1 cellular context compared by ENCODE assay signal in the genomic region with DNA sequence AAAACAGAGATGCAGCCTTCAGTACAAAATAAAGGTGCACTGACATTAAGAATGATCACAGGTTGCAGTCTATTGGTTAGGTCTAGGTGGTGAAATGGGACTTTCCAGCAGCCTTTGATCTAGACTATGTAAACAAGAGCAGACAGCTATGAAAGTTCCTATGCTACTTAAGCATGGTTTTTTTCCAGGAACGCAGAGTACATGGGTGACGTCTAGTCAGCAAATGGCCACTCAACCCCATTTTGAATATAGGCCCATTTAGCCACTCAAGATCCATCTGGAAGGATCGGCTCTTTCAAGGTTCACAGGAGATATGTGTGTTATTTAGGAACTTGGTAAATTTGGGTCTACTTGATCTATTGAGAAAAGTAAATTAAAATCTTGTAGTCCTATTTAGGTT.
TF ChIP-seq lines count a peak whose summit lies in the region.

No MANE protein-coding gene starts in this region.

TF ChIP-seq in HepG2, 621 proteins besides CTCF, POLR2A, EP300 and RAD21 (continued from another document and continues in another):
- TF ChIP-seq, protein P1, sequence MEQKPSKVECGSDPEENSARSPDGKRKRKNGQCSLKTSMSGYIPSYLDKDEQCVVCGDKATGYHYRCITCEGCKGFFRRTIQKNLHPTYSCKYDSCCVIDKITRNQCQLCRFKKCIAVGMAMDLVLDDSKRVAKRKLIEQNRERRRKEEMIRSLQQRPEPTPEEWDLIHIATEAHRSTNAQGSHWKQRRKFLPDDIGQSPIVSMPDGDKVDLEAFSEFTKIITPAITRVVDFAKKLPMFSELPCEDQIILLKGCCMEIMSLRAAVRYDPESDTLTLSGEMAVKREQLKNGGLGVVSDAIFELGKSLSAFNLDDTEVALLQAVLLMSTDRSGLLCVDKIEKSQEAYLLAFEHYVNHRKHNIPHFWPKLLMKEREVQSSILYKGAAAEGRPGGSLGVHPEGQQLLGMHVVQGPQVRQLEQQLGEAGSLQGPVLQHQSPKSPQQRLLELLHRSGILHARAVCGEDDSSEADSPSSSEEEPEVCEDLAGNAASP (CRISPR knock-in tag; IDR thresholded peaks at IDR 0.05; ENCODE audit: borderline replicate concordance): no peak
- no peak for TF ChIP-seq RBM39 (IDR thresholded peaks at IDR 0.05; ENCODE audit: low read depth, low read length, poor library complexity, severe bottlenecking)
- no peak for TF ChIP-seq ZFP36 (IDR thresholded peaks at IDR 0.05; ENCODE audit: borderline replicate concordance, low read depth, low read length, partially characterized antibody)
- TF ChIP-seq PHB2 (IDR thresholded peaks at IDR 0.05; ENCODE audit: partially characterized antibody): no peak
- 0 out of 2 replicates have a peak, but pooled peaks have one; percentile 34 for TF ChIP-seq ZNF33A (CRISPR knock-in tag; IDR thresholded peaks at IDR 0.05; ENCODE audit: borderline replicate concordance)
- no peak for TF ChIP-seq RARG (CRISPR knock-in tag; IDR thresholded peaks at IDR 0.05; ENCODE audit: low read depth)
- TF ChIP-seq ZNF678 (CRISPR knock-in tag; IDR thresholded peaks at IDR 0.05): no peak
- no peak for TF ChIP-seq KLF15 (CRISPR knock-in tag; IDR thresholded peaks at IDR 0.05; ENCODE audit: borderline replicate concordance)
- no peak for TF ChIP-seq HDAC6 (IDR thresholded peaks at IDR 0.05; ENCODE audit: low read depth, low read length)
- TF ChIP-seq BCL6 (CRISPR knock-in tag; IDR thresholded peaks at IDR 0.05): peak; percentile 86
- TF ChIP-seq ATF3 (CRISPR knock-in tag; IDR thresholded peaks at IDR 0.05): no peak
- TF ChIP-seq ARID3A (IDR thresholded peaks at IDR 0.05; ENCODE audit: low read depth, low read length): no peak
- TF ChIP-seq ZNF564 (CRISPR knock-in tag; IDR thresholded peaks at IDR 0.05): no peak
- no peak for TF ChIP-seq ZFYVE20 (CRISPR knock-in tag; IDR thresholded peaks at IDR 0.05; ENCODE audit: borderline replicate concordance, low read depth)
- no peak for TF ChIP-seq SOX13 (IDR thresholded peaks at IDR 0.05)
- TF ChIP-seq SOX13 (CRISPR knock-in tag; conservative IDR thresholded peaks at IDR 0.05 in 1 of 2, IDR thresholded peaks at IDR 0.05 in 1 of 2): no peak
- TF ChIP-seq SP5 (CRISPR knock-in tag; IDR thresholded peaks at IDR 0.05; ENCODE audit: borderline replicate concordance, low read depth): no peak
- no peak for TF ChIP-seq ZNF205 (CRISPR knock-in tag; IDR thresholded peaks at IDR 0.05)
- TF ChIP-seq, protein P2, sequence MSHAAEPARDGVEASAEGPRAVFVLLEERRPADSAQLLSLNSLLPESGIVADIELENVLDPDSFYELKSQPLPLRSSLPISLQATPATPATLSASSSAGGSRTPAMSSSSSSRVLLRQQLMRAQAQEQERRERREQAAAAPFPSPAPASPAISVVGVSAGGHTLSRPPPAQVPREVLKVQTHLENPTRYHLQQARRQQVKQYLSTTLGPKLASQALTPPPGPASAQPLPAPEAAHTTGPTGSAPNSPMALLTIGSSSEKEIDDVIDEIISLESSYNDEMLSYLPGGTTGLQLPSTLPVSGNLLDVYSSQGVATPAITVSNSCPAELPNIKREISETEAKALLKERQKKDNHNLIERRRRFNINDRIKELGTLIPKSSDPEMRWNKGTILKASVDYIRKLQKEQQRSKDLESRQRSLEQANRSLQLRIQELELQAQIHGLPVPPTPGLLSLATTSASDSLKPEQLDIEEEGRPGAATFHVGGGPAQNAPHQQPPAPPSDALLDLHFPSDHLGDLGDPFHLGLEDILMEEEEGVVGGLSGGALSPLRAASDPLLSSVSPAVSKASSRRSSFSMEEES (CRISPR knock-in tag; IDR thresholded peaks at IDR 0.05): no peak
- no peak for TF ChIP-seq ZNF775 (CRISPR knock-in tag; IDR thresholded peaks at IDR 0.05; ENCODE audit: borderline replicate concordance)
- no peak; the same call in 1 of the 2 replicates for TF ChIP-seq EHMT2 (IDR thresholded peaks at IDR 0.05; ENCODE audit: borderline replicate concordance, low read depth, low read length)
- TF ChIP-seq ZNF160 (CRISPR knock-in tag; IDR thresholded peaks at IDR 0.05): no peak
- no peak for TF ChIP-seq ZBTB14 (CRISPR knock-in tag; IDR thresholded peaks at IDR 0.05)
- TF ChIP-seq THYN1 (CRISPR knock-in tag; IDR thresholded peaks at IDR 0.05; ENCODE audit: borderline replicate concordance, low read depth): no peak
- TF ChIP-seq SKI (IDR thresholded peaks at IDR 0.05; ENCODE audit: partially characterized antibody): peak; percentile 43
- no peak for TF ChIP-seq ZNF382 (CRISPR knock-in tag; IDR thresholded peaks at IDR 0.05; ENCODE audit: borderline replicate concordance)
- TF ChIP-seq FOXA3 (CRISPR knock-in tag; IDR thresholded peaks at IDR 0.05): peak; percentile 88
- TF ChIP-seq NR1H2 (CRISPR knock-in tag; IDR thresholded peaks at IDR 0.05; ENCODE audit: borderline replicate concordance, low read depth): no peak
- TF ChIP-seq FLYWCH1 (CRISPR knock-in tag; IDR thresholded peaks at IDR 0.05): no peak
- TF ChIP-seq FOXK2 (IDR thresholded peaks at IDR 0.05): no peak
- TF ChIP-seq, protein P3, sequence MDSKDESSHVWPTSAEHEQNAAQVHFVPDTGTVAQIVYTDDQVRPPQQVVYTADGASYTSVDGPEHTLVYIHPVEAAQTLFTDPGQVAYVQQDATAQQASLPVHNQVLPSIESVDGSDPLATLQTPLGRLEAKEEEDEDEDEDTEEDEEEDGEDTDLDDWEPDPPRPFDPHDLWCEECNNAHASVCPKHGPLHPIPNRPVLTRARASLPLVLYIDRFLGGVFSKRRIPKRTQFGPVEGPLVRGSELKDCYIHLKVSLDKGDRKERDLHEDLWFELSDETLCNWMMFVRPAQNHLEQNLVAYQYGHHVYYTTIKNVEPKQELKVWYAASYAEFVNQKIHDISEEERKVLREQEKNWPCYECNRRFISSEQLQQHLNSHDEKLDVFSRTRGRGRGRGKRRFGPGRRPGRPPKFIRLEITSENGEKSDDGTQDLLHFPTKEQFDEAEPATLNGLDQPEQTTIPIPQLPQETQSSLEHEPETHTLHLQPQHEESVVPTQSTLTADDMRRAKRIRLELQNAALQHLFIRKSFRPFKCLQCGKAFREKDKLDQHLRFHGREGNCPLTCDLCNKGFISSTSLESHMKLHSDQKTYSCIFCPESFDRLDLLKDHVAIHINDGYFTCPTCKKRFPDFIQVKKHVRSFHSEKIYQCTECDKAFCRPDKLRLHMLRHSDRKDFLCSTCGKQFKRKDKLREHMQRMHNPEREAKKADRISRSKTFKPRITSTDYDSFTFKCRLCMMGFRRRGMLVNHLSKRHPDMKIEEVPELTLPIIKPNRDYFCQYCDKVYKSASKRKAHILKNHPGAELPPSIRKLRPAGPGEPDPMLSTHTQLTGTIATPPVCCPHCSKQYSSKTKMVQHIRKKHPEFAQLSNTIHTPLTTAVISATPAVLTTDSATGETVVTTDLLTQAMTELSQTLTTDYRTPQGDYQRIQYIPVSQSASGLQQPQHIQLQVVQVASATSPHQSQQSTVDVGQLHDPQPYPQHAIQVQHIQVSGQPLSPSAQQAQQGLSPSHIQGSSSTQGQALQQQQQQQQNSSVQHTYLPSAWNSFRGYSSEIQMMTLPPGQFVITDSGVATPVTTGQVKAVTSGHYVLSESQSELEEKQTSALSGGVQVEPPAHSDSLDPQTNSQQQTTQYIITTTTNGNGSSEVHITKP (CRISPR knock-in tag; IDR thresholded peaks at IDR 0.05; ENCODE audit: low read depth): 0 out of 2 replicates have a peak, but pooled peaks have one; percentile 62
- TF ChIP-seq SAFB2 (CRISPR knock-in tag; IDR thresholded peaks at IDR 0.05; ENCODE audit: borderline replicate concordance, low read depth): no peak
- TF ChIP-seq ZBTB20 (CRISPR knock-in tag; IDR thresholded peaks at IDR 0.05; ENCODE audit: borderline replicate concordance, low read depth): no peak
- TF ChIP-seq MAFF (IDR thresholded peaks at IDR 0.05; ENCODE audit: low read depth, low read length): 0 out of 2 replicates have a peak, but pooled peaks have one; percentile 42
- no peak for TF ChIP-seq AKAP8 (CRISPR knock-in tag; IDR thresholded peaks at IDR 0.05)
- no peak for TF ChIP-seq MZF1 (CRISPR knock-in tag; IDR thresholded peaks at IDR 0.05; ENCODE audit: borderline replicate concordance)
- peak; percentile 74 for TF ChIP-seq ZNF644 (CRISPR knock-in tag; IDR thresholded peaks at IDR 0.05; ENCODE audit: low read depth)
- TF ChIP-seq REST (IDR thresholded peaks at IDR 0.05; ENCODE audit: borderline replicate concordance in 1 of 2, low read depth in 1 of 2, low read length in 2 of 2): no peak
- TF ChIP-seq KAT8 (CRISPR knock-in tag; IDR thresholded peaks at IDR 0.05): 0 out of 2 replicates have a peak, but pooled peaks have one; percentile 37
- TF ChIP-seq CREB1 (IDR thresholded peaks at IDR 0.05): no peak
- TF ChIP-seq CREB1 (CRISPR knock-in tag; IDR thresholded peaks at IDR 0.05): peak; percentile 33; the same call in 1 of the 2 replicates
- TF ChIP-seq, protein P4, sequence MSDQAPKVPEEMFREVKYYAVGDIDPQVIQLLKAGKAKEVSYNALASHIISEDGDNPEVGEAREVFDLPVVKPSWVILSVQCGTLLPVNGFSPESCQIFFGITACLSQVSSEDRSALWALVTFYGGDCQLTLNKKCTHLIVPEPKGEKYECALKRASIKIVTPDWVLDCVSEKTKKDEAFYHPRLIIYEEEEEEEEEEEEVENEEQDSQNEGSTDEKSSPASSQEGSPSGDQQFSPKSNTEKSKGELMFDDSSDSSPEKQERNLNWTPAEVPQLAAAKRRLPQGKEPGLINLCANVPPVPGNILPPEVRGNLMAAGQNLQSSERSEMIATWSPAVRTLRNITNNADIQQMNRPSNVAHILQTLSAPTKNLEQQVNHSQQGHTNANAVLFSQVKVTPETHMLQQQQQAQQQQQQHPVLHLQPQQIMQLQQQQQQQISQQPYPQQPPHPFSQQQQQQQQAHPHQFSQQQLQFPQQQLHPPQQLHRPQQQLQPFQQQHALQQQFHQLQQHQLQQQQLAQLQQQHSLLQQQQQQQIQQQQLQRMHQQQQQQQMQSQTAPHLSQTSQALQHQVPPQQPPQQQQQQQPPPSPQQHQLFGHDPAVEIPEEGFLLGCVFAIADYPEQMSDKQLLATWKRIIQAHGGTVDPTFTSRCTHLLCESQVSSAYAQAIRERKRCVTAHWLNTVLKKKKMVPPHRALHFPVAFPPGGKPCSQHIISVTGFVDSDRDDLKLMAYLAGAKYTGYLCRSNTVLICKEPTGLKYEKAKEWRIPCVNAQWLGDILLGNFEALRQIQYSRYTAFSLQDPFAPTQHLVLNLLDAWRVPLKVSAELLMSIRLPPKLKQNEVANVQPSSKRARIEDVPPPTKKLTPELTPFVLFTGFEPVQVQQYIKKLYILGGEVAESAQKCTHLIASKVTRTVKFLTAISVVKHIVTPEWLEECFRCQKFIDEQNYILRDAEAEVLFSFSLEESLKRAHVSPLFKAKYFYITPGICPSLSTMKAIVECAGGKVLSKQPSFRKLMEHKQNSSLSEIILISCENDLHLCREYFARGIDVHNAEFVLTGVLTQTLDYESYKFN (CRISPR knock-in tag; conservative IDR thresholded peaks at IDR 0.05): peak; percentile 43; the same call in 1 of the 2 replicates
- TF ChIP-seq, protein P5, sequence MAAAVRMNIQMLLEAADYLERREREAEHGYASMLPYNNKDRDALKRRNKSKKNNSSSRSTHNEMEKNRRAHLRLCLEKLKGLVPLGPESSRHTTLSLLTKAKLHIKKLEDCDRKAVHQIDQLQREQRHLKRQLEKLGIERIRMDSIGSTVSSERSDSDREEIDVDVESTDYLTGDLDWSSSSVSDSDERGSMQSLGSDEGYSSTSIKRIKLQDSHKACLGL (CRISPR knock-in tag; IDR thresholded peaks at IDR 0.05): no peak
